ENCODE assay signal across 10 cellular contexts in the genomic region with DNA sequence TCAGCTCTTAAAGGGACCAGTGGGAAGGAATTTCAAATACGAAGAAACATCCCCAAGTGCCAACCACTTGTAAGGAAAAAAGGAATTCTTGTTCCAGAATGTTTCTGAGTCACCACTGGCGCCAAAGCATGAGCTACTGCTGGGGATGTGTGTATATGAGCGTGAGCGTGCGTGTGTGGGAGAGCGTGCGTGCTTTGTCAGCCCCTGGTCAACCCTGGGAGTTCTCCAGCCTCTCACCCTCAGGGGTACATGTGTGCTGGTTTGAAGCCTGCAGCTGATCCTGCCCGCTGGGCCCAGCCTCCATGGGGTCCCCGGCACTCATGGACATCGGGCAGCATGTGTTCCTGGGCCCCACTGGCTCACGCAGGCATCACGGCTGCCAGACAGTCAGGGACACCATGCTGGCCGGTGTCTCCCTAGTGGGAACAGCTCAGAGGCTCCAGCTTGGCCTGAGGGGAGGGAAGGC. TPM values are rescaled to one million over a fixed set of nuclear protein-coding genes. Genes with fewer than 3 reads are reported as not detected.
DNase-seq lines count a peak whose midpoint lies in the region; ATAC-seq, FAIRE-seq and TF ChIP-seq lines count a peak whose summit lies in the region.
"Had no signal": no experiment of that assay in that cellular context is flagged by ENCODE, and none has a peak within 500 bp of the region (broad histone marks: within the 10 kb centered on the region; RNA-seq: fewer than 3 reads in every experiment).

No MANE protein-coding gene starts in this region.

- WGBS in mesenchymal stem cell: 48% methylated on average over 12 of the region's 13 CpGs
- WGBS in transverse colon (ENCODE audit: low coverage in 1 of 2), 2 donors: 66% methylated on average over 13 of the region's 13 CpGs; no CpG with 5 or more reads in 1 of the 2 donors

- intact Hi-C loops in transverse colon (cut with DNase I; ENCODE audit: low total_unique reads): no loop called here

- no peak overlapping the region for H3K4me2 ChIP-seq in mesenchymal stem cell (ENCODE audit: low read length, poor library complexity, severe bottlenecking)

- H4K8ac ChIP-seq in mesenchymal stem cell (ENCODE audit: low read length): peak overlapping the region; percentile 35

- ATAC-seq in HG02884 (IDR thresholded peaks at IDR 0.05; ENCODE audit: unreplicated experiment): no peak

- no peak overlapping the region for H3K27ac Mint-ChIP-seq in activated naive CD8-positive, alpha-beta T cell treated with anti-CD3 and anti-CD28 coated beads for 36 hours
- H3K27ac Mint-ChIP-seq: naive B cell had no signal

- H3K9me3 ChIP-seq in mesenchymal stem cell (ENCODE audit: control insufficient read depth, low read length): no peaks in the 10 kb centered on the region
- H3K9me3 ChIP-seq in transverse colon: no peaks in the 10 kb centered on the region

- H3K4me1 Mint-ChIP-seq in activated naive CD8-positive, alpha-beta T cell treated with anti-CD3 and anti-CD28 coated beads for 36 hours: peaks cover 6% of the 10 kb centered on the region

- H3K18ac ChIP-seq in mesenchymal stem cell (ENCODE audit: low read depth in 1 of 2, low read length in 2 of 2): peak overlapping the region; percentile 87 to 91

- peak overlapping the region; percentile 23 for H2AK5ac ChIP-seq in mesenchymal stem cell (ENCODE audit: low read length, severe bottlenecking)

- peaks cover 0 to 12% of the 10 kb centered on the region in 2 experiments for H3K36me3 ChIP-seq in mesenchymal stem cell (ENCODE audit: control insufficient read depth in 1 of 2, insufficient read depth in 2 of 2, low read depth in 1 of 2, low read length in 2 of 2)
- H3K36me3 ChIP-seq in transverse colon: no peaks in the 10 kb centered on the region

- TF ChIP-seq EP300 in transverse colon (IDR thresholded peaks at IDR 0.05; ENCODE audit: low read depth): no peak

- DNase-seq in LHCN-M2 (ENCODE audit: low read depth) (peak; percentile 88), cardiac fibroblast (ENCODE audit: low read depth in 2 of 2) (peak; percentile 54 to 91), mesenchymal stem cell (peak; percentile 99), transverse colon (no peak), GM12891 (ENCODE audit: insufficient read length, low spot score) (no peak), dermis blood vessel endothelial cell (no peak)
- DNase-seq in activated naive CD8-positive, alpha-beta T cell treated with anti-CD3 and anti-CD28 coated beads for 36 hours: no peak
- DNase-seq: naive B cell had no signal

- H4K91ac ChIP-seq in mesenchymal stem cell (ENCODE audit: low read length): peak overlapping the region; percentile 84

- no peak for TF ChIP-seq CTCF in cardiac fibroblast (IDR thresholded peaks at IDR 0.05; ENCODE audit: low read depth, low read length)
- TF ChIP-seq CTCF in transverse colon (IDR thresholded peaks at IDR 0.05): no peak

- H3K23ac ChIP-seq in mesenchymal stem cell (ENCODE audit: low read length in 2 of 2): no peak overlapping the region

- H3K4ac ChIP-seq in mesenchymal stem cell (ENCODE audit: low read depth in 1 of 2, low read length in 2 of 2): peak overlapping the region; percentile 24 to 85

- H3K4me1 ChIP-seq in mesenchymal stem cell (ENCODE audit: control insufficient read depth, insufficient read depth, low read depth, low read length): peaks cover 50% of the 10 kb centered on the region
- H3K4me1 ChIP-seq in transverse colon: peaks cover 34 to 48% (median 38%) of the 10 kb centered on the region in 4 donors

- H2AFZ ChIP-seq in mesenchymal stem cell (ENCODE audit: low read depth, low read length): no peak overlapping the region

- peaks cover 1% of the 10 kb centered on the region for H3K9me3 Mint-ChIP-seq in activated naive CD8-positive, alpha-beta T cell treated with anti-CD3 and anti-CD28 coated beads for 36 hours

- FAIRE-seq in GM12891 (lab: Jason Lieb, UNC): no peak
- FAIRE-seq: endometrium had no signal

- no peaks in the 10 kb centered on the region for H3K27me3 ChIP-seq in mesenchymal stem cell (ENCODE audit: control insufficient read depth in 1 of 2, insufficient read depth in 1 of 2, low read length in 2 of 2)
- H3K27me3 ChIP-seq in transverse colon: no peaks in the 10 kb centered on the region

- peak overlapping the region; percentile 38 for H3K9ac ChIP-seq in mesenchymal stem cell (ENCODE audit: low read length)

- H3K27me3 Mint-ChIP-seq in activated naive CD8-positive, alpha-beta T cell treated with anti-CD3 and anti-CD28 coated beads for 36 hours: no peaks in the 10 kb centered on the region
- H3K27me3 Mint-ChIP-seq: naive B cell had no signal

- peak overlapping the region; percentile 45 for H2BK120ac ChIP-seq in mesenchymal stem cell (ENCODE audit: low read depth, low read length)

- in situ Hi-C loops in transverse colon (cut with MboI; ENCODE audit: low pct_ligation_motif_present in 1 of 4, low pct_unique_long_range_greater_than_20kb in 1 of 4, low sequenced_read_pairs in 3 of 4): no loop called here

- peak overlapping the region in 1 of 2 experiments; percentile 88 for H3K14ac ChIP-seq in mesenchymal stem cell (ENCODE audit: low read length in 2 of 2)

- H2BK5ac ChIP-seq in mesenchymal stem cell (ENCODE audit: low read depth, low read length, poor library complexity, severe bottlenecking): no peak overlapping the region

- peak overlapping the region; percentile 43 to 88 for H2BK12ac ChIP-seq in mesenchymal stem cell (ENCODE audit: low read length in 2 of 2)

- H3K27ac ChIP-seq in mesenchymal stem cell (ENCODE audit: low read length, poor library complexity, severe bottlenecking): peak overlapping the region; percentile 22
- peak overlapping the region; percentile 67 to 92 (median 76) for H3K27ac ChIP-seq in transverse colon

- H2BK15ac ChIP-seq in mesenchymal stem cell (ENCODE audit: low read depth, poor library complexity, severe bottlenecking): peak overlapping the region; percentile 76

- peaks cover 34% of the 10 kb centered on the region for H3K79me1 ChIP-seq in mesenchymal stem cell (replicated peaks; ENCODE audit: low read length, poor library complexity, severe bottlenecking)

- no peak overlapping the region for H3K4me3 Mint-ChIP-seq in activated naive CD8-positive, alpha-beta T cell treated with anti-CD3 and anti-CD28 coated beads for 36 hours
- H3K4me3 Mint-ChIP-seq: naive B cell had no signal

- peaks cover 9% of the 10 kb centered on the region for H3K36me3 Mint-ChIP-seq in activated naive CD8-positive, alpha-beta T cell treated with anti-CD3 and anti-CD28 coated beads for 36 hours

- no peak overlapping the region for H3K4me3 ChIP-seq in cardiac fibroblast (replicated peaks in 1 of 2; ENCODE audit: low read depth in 2 of 2, low read length in 2 of 2)
- H3K4me3 ChIP-seq in mesenchymal stem cell (ENCODE audit: insufficient read depth in 1 of 2, low read depth in 1 of 2, low read length in 2 of 2): no peak overlapping the region
- H3K4me3 ChIP-seq in transverse colon: no peak overlapping the region

- TF ChIP-seq POLR2A in transverse colon (IDR thresholded peaks at IDR 0.05) (no peak), GM12891 (IDR thresholded peaks at IDR 0.05; ENCODE audit: low read depth, low read length) (no peak)

TF ChIP-seq in GM12891, 5 proteins besides CTCF, POLR2A, EP300 and RAD21:
- TF ChIP-seq POLR2AphosphoS5 (IDR thresholded peaks at IDR 0.05; ENCODE audit: low read depth, low read length) (no peak), PAX5 (IDR thresholded peaks at IDR 0.05; ENCODE audit: insufficient read depth, low read length, severe bottlenecking) (no peak), SPI1 (IDR thresholded peaks at IDR 0.05; ENCODE audit: low read depth, low read length) (no peak), TAF1 (IDR thresholded peaks at IDR 0.05; ENCODE audit: low read depth, low read length) (no peak), POU2F2 (IDR thresholded peaks at IDR 0.05; ENCODE audit: low read depth, low read length) (no peak)

RNA-seq across cellular contexts. Expression of a gene that starts 17.1 kb away (rescaled TPM):
- total RNA-seq in LHCN-M2 (2014; rRNA removed) (13.6 and 15.6 TPM in 2 replicates), transverse colon (10 to 100 TPM; 16.1 to 38.6 (median 26.5) TPM), dermis blood vessel endothelial cell (20.2 and 27.1 TPM in 2 replicates)
- 13.8 TPM for polyA plus RNA-seq in LHCN-M2 (2012)
- polyA plus RNA-seq in mesenchymal stem cell (2013, experiment 1 of 2): 37.7 TPM
- polyA plus RNA-seq in mesenchymal stem cell (2013, experiment 2 of 2): 37.3 TPM
- total RNA-seq in activated naive CD8-positive, alpha-beta T cell treated with anti-CD3 and anti-CD28 coated beads for 36 hours: 10 to 100 TPM; 16.1 to 17.4 TPM
- 2.6 TPM for polyA plus RNA-seq in GM12891 (2012; ENCODE audit: low read depth, missing spikeins)

Comparison
In these comparisons a context has a peak if more than half of its experiments do, and no peak if none do; other contexts are left out.
1. DNase-seq: peak in LHCN-M2 (single experiment), cardiac fibroblast (2 of 2) and mesenchymal stem cell (single experiment); none in transverse colon (single experiment), activated naive CD8-positive, alpha-beta T cell treated with anti-CD3 and anti-CD28 coated beads for 36 hours (single experiment), GM12891 (single experiment) and dermis blood vessel endothelial cell (single experiment).